Comparison of ENCODE assay signal across 13 cellular contexts in the genomic region with DNA sequence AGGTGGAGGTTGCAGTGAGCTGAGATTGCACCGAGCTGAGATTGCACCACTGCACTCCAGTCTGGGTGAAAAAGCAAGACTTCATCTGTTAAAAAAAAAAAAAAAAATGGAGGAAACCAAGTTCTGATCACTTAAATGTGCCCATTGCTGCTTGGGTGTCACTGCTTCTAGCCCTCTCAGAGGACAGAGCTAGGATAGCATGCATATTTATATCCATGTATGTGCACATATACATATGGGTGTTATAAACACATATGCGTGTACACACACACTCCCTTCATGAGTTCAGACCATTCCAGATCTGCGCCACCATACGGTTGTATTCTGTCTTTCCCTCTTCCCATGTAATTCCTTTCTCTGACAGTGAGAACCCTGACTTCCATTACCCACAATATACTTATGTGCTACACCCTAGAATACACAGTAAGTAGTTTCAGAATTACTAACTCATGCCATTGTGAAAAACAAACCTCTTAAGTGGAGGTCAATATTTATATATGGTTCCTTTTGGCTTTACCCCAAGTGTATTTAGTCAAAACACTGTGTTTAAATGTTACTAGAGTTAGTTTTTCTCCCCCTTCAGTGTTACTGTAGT.
A peak's percentile ranks its signal among the peaks of the same experiment; 100 is the strongest.
DNase-seq lines count a peak whose midpoint lies in the region; ATAC-seq lines count a peak whose summit lies in the region.
"Had no signal": no experiment of that assay in that cellular context is flagged by ENCODE, and none has a peak within 500 bp of the region (broad histone marks: within the 10 kb centered on the region; RNA-seq: fewer than 3 reads in every experiment).

No MANE protein-coding gene starts in this region.

- peaks cover 28% of the 10 kb centered on the region for H3K36me3 Mint-ChIP-seq in activated naive CD8-positive, alpha-beta T cell treated with anti-CD3 and anti-CD28 coated beads, Interleukin-2, amount 10 ng/mL, durations not matched to agents 7 days and 5 days
- peaks cover 18% of the 10 kb centered on the region for H3K36me3 Mint-ChIP-seq in activated naive CD8-positive, alpha-beta T cell treated with anti-CD3 and anti-CD28 coated beads, Interleukin-2, amount 50 U/mL, for 24 hours (ENCODE audit: low read depth)

- H3K36me3 ChIP-seq in Karpas-422 (ENCODE audit: insufficient read depth, low read length), result peaks cover 47% of the 10 kb centered on the region

- H3K4me1 ChIP-seq in Karpas-422 (ENCODE audit: low read length), result no peaks in the 10 kb centered on the region
- H3K4me1 ChIP-seq: foreskin keratinocyte, vagina had no signal

- H3K4me2 ChIP-seq in Karpas-422 (ENCODE audit: low read depth, low read length, poor library complexity, severe bottlenecking), result no peak overlapping the region

- H3K27me3 ChIP-seq in Karpas-422 (ENCODE audit: low read length), result no peaks in the 10 kb centered on the region
- H3K27me3 ChIP-seq: foreskin keratinocyte, vagina had no signal

- no peaks in the 10 kb centered on the region for H3K27me3 Mint-ChIP-seq in activated naive CD8-positive, alpha-beta T cell treated with anti-CD3 and anti-CD28 coated beads, Interleukin-2, amount 10 ng/mL, durations not matched to agents 7 days and 5 days
- no peaks in the 10 kb centered on the region for H3K27me3 Mint-ChIP-seq in activated naive CD8-positive, alpha-beta T cell treated with anti-CD3 and anti-CD28 coated beads, Interleukin-2, amount 50 U/mL, for 24 hours

- H3K9me2 ChIP-seq in Karpas-422 (replicated peaks; ENCODE audit: insufficient read depth, low read length), result no peaks in the 10 kb centered on the region

- POLR2A ChIA-PET in activated naive CD8-positive, alpha-beta T cell treated with anti-CD3 and anti-CD28 coated beads, Interleukin-2, amount 10 ng/mL, durations not matched to agents 7 days and 5 days (lab: Charles Lee), result interaction anchor here (0.6 kb wide), 1 partner anchor 313 kb away, joined by 3 read pairs; no protein-coding TSS in a partner anchor

- no peak overlapping the region for H3K4me3 ChIP-seq in Karpas-422 (ENCODE audit: low read length)
- H3K4me3 ChIP-seq: vagina had no signal

- peaks cover 14% of the 10 kb centered on the region for H3K4me1 Mint-ChIP-seq in activated naive CD8-positive, alpha-beta T cell treated with anti-CD3 and anti-CD28 coated beads, Interleukin-2, amount 10 ng/mL, durations not matched to agents 7 days and 5 days
- H3K4me1 Mint-ChIP-seq in activated naive CD8-positive, alpha-beta T cell treated with anti-CD3 and anti-CD28 coated beads, Interleukin-2, amount 50 U/mL, for 24 hours, result peaks cover 21% of the 10 kb centered on the region

- H3K9ac ChIP-seq in Karpas-422 (ENCODE audit: low read length), result no peak overlapping the region

- no peak overlapping the region for H3K27ac ChIP-seq in Karpas-422 (ENCODE audit: low read length)
- H3K27ac ChIP-seq: foreskin keratinocyte, vagina had no signal

- no peak overlapping the region for H2AFZ ChIP-seq in Karpas-422 (ENCODE audit: low read length)

- no peak overlapping the region for H3K4me3 Mint-ChIP-seq in activated naive CD8-positive, alpha-beta T cell treated with anti-CD3 and anti-CD28 coated beads, Interleukin-2, amount 10 ng/mL, durations not matched to agents 7 days and 5 days
- H3K4me3 Mint-ChIP-seq in activated naive CD8-positive, alpha-beta T cell treated with anti-CD3 and anti-CD28 coated beads, Interleukin-2, amount 50 U/mL, for 24 hours, result no peak overlapping the region

- H3K9me3 ChIP-seq in Karpas-422 (ENCODE audit: low read length), result no peaks in the 10 kb centered on the region
- H3K9me3 ChIP-seq: vagina had no signal

- peak; percentile 22 for ATAC-seq in activated naive CD8-positive, alpha-beta T cell treated with anti-CD3 and anti-CD28 coated beads, Interleukin-2, amount 10 ng/mL, durations not matched to agents 7 days and 5 days (ENCODE audit: low read depth)
- ATAC-seq in activated naive CD8-positive, alpha-beta T cell treated with anti-CD3 and anti-CD28 coated beads, Interleukin-2, amount 50 U/mL, for 24 hours, result no peak
- peak; percentile 89 for ATAC-seq in HG02885 (IDR thresholded peaks at IDR 0.05; ENCODE audit: poor library complexity, unreplicated experiment)
- ATAC-seq: foreskin keratinocyte had no signal

- DNase-seq in activated naive CD8-positive, alpha-beta T cell treated with anti-CD3 and anti-CD28 coated beads, Interleukin-2, amount 10 ng/mL, durations not matched to agents 7 days and 5 days, result no peak
- no peak for DNase-seq in activated naive CD8-positive, alpha-beta T cell treated with anti-CD3 and anti-CD28 coated beads, Interleukin-2, amount 50 U/mL, for 24 hours
- DNase-seq in NCI-H69 (lab: John Stamatoyannopoulos, UW) (peak; percentile 53), HPDE6-E6E7 (ENCODE audit: extremely low spot score) (no peak), Karpas-422 (no peak), COLO668 (lab: John Stamatoyannopoulos, UW; ENCODE audit: unreplicated experiment) (no peak)
- DNase-seq in effector CD4-positive, alpha-beta T cell, result no peak
- DNase-seq: ACHN; activated effector memory CD4-positive, alpha-beta T cell treated with anti-CD3 and anti-CD28 coated beads, Interleukin-2, amount 50 U/mL, for 16 hours; foreskin keratinocyte; NCI-H446 treated with DMSO at 0.1 percent for 48 hours had no signal

- H3K9me3 Mint-ChIP-seq in activated naive CD8-positive, alpha-beta T cell treated with anti-CD3 and anti-CD28 coated beads, Interleukin-2, amount 10 ng/mL, durations not matched to agents 7 days and 5 days, result no peaks in the 10 kb centered on the region
- H3K9me3 Mint-ChIP-seq in activated naive CD8-positive, alpha-beta T cell treated with anti-CD3 and anti-CD28 coated beads, Interleukin-2, amount 50 U/mL, for 24 hours, result no peaks in the 10 kb centered on the region

- no peak overlapping the region for H3K27ac Mint-ChIP-seq in activated naive CD8-positive, alpha-beta T cell treated with anti-CD3 and anti-CD28 coated beads, Interleukin-2, amount 10 ng/mL, durations not matched to agents 7 days and 5 days
- no peak overlapping the region for H3K27ac Mint-ChIP-seq in activated naive CD8-positive, alpha-beta T cell treated with anti-CD3 and anti-CD28 coated beads, Interleukin-2, amount 50 U/mL, for 24 hours

- no peaks in the 10 kb centered on the region for H3K79me2 ChIP-seq in Karpas-422 (ENCODE audit: low read length)

- no peaks in the 10 kb centered on the region for H4K20me1 ChIP-seq in Karpas-422 (ENCODE audit: insufficient read depth, low read depth, low read length)
